ENCODE assay signal across 9 cellular contexts in the genomic region with DNA sequence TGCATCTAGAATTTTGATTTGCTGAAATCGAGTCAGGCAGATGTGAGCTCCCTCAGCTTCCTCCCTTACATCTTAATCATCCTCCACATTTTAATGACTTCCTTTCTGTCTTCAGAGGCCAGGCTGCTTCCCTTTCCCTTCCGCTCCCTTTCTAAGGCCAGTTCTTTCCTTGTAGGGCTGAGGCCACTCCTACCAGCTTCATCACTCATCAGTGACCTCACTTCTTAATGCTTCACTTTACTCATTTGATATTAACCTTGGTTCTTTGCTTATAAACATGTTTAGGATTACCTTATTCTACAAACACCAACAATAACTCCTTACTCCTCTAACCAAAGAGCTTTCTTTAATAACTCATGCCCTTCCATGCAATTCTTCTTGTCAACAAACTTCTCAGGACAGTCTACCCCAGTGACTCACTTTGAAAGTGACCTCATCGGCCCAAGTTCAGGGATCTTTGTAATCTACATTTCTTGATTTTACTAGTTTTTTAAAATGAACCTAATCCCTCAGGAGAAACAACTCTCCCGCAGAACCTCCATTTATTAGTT. TPM values are rescaled to one million over a fixed set of nuclear protein-coding genes. Genes with fewer than 3 reads are reported as not detected.
DNase-seq lines count a peak whose midpoint lies in the region; ATAC-seq, FAIRE-seq and TF ChIP-seq lines count a peak whose summit lies in the region.
"Had no signal": no experiment of that assay in that cellular context is flagged by ENCODE, and none has a peak within 500 bp of the region (broad histone marks: within the 10 kb centered on the region; RNA-seq: fewer than 3 reads in every experiment).

No MANE protein-coding gene starts in this region.

- ATAC-seq in GM21529 (IDR thresholded peaks at IDR 0.05; ENCODE audit: unreplicated experiment): peak; percentile 34
- no peak for ATAC-seq in HG03159 (IDR thresholded peaks at IDR 0.05; ENCODE audit: unreplicated experiment)

- DNase-seq in AG10803 (ENCODE audit: low read depth) (peak; percentile 24), RCC 7860 (ENCODE audit: low spot score) (peak; percentile 52), foreskin fibroblast (peak; percentile 45 to 65), ovary (no peak)
- no peak for DNase-seq in stimulated activated CD4-positive, alpha-beta T cell treated with anti-CD3 and anti-CD28 coated beads, Interleukin-2, amount 100 ng/mL, for 24 hours
- DNase-seq in activated naive CD4-positive, alpha-beta T cell treated with anti-CD3 and anti-CD28 coated beads, Interleukin-2, amount 50 U/mL, for 16 hours: no peak
- DNase-seq: activated CD4-positive, alpha-beta T cell treated with anti-CD3 and anti-CD28 coated beads for 4 hours had no signal

- no peak for TF ChIP-seq POLR2A in ovary (IDR thresholded peaks at IDR 0.05)

- no peaks in the 10 kb centered on the region for H3K36me3 ChIP-seq in ovary

- intact Hi-C loops in ovary (cut with DNase I): no loop called here

- TF ChIP-seq EP300 in ovary (IDR thresholded peaks at IDR 0.05): no peak

- TF ChIP-seq CTCF in AG10803 (conservative IDR thresholded peaks at IDR 0.05; ENCODE audit: low read length) (no peak), foreskin fibroblast (IDR thresholded peaks at IDR 0.05; ENCODE audit: low read depth, low read length) (no peak), ovary (IDR thresholded peaks at IDR 0.05) (no peak)

- WGBS in ovary, 3 donors: 59 to 66% (median 64%) methylated on average over 4 of the region's 4 CpGs

- H3K4me3 ChIP-seq in AG10803 (ENCODE audit: low read length) (no peak overlapping the region), foreskin fibroblast (ENCODE audit: low read depth in 1 of 2, low read length in 2 of 2) (no peak overlapping the region), ovary (no peak overlapping the region)

- H3K4me1 ChIP-seq in ovary (ENCODE audit: insufficient read depth): no peaks in the 10 kb centered on the region

- no peaks in the 10 kb centered on the region for H3K9me3 ChIP-seq in ovary

- no peak for FAIRE-seq in RCC 7860 (lab: Jason Lieb, UNC)

- no peaks in the 10 kb centered on the region for H3K27me3 ChIP-seq in ovary

- no peak overlapping the region for H3K27ac ChIP-seq in ovary

RNA-seq across cellular contexts. Expression of gene ILDR1, which starts 23.9 kb away (rescaled TPM):
- total RNA-seq in ovary: 1 to 10 TPM in 1 of 7 donors, under 1 TPM in 4, not detected in 2; 0.48 to 3.0 (median 0.71) TPM
- polyA plus RNA-seq in ovary: 1 to 10 TPM in 1 of 2 donors, not detected in 1; 1.9 TPM

RNA-seq across cellular contexts. Expression of gene CD86, which starts 57.1 kb away (rescaled TPM):
- total RNA-seq in ovary: 1 to 10 TPM; 1.5 to 4.8 (median 3.5) TPM
- 1 to 10 TPM in 1 of 2 donors, under 1 TPM in 1; 0.85 to 8.7 TPM for polyA plus RNA-seq in ovary

Comparison
In these comparisons a context has a peak if more than half of its experiments do, and no peak if none do; other contexts are left out.
1. DNase-seq: peak in AG10803 (single experiment), RCC 7860 (single experiment) and foreskin fibroblast (2 of 2); none in ovary (0 of 5), stimulated activated CD4-positive, alpha-beta T cell treated with anti-CD3 and anti-CD28 coated beads, Interleukin-2, amount 100 ng/mL, for 24 hours (0 of 2) and activated naive CD4-positive, alpha-beta T cell treated with anti-CD3 and anti-CD28 coated beads, Interleukin-2, amount 50 U/mL, for 16 hours (single experiment).